17 cellular contexts compared by ENCODE assay signal in the genomic region with DNA sequence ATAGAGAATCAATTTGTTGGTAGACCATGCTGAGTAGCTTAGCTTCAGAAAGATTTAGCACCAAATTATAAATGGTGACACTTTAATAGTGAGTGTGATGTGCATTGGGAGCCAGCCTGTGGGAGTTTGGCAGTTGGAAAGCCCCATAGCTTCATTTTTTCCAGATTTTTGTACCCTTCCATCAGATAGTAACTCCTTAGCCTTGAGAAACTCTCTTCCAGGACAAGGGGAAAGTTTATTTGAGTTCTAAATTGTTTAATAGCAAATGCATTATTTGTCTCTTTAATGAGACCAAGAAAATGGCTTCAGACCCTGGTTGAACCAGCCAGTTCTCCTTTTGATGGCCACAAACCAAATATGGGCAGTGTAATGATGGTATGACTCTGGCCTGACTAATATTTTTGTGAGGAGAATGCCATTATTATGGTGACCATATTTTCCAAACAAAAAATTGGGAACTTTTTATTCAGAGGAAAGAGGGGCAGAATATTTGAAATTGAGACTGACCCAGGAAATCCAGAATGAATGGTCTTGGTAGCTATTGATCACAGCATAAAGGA. TPM values are rescaled to one million over a fixed set of nuclear protein-coding genes. Genes with fewer than 3 reads are reported as not detected.
DNase-seq lines count a peak whose midpoint lies in the region; ATAC-seq and TF ChIP-seq lines count a peak whose summit lies in the region.
"Had no signal": no experiment of that assay in that cellular context is flagged by ENCODE, and none has a peak within 500 bp of the region (broad histone marks: within the 10 kb centered on the region; RNA-seq: fewer than 3 reads in every experiment).

No MANE protein-coding gene starts in this region.

- no peak overlapping the region for H3K27ac Mint-ChIP-seq in effector memory CD8-positive, alpha-beta T cell

- no peaks in the 10 kb centered on the region for H3K27me3 ChIP-seq in RWPE2 (ENCODE audit: insufficient read depth, poor library complexity, severe bottlenecking)
- H3K27me3 ChIP-seq: BLaER1 treated with 17β-estradiol and CSF1 and Interleukin-3, amounts not matched to agents 10 nM and 100 nM had no signal

- H3K27ac ChIP-seq in RWPE2 (ENCODE audit: poor library complexity, severe bottlenecking) = peak overlapping the region; percentile 85
- H3K27ac ChIP-seq: BLaER1 treated with 17β-estradiol and CSF1 and Interleukin-3, amounts not matched to agents 10 nM and 100 nM had no signal

- DNase-seq in Daoy (ENCODE audit: low read depth) (peak; percentile 4), RWPE2 (ENCODE audit: low spot score) (no peak), hepatic stellate cell (ENCODE audit: low spot score) (peak; percentile 2), stromal cell of bone marrow (ENCODE audit: low read depth) (peak; percentile 33), NCI-H1105 (lab: John Stamatoyannopoulos, UW) (no peak)
- no peak for DNase-seq in effector memory CD8-positive, alpha-beta T cell
- DNase-seq: Karpas-422, NCI-H146, NCI-H2107, NCI-H345, NCI-H69, SK-N-SH had no signal

- H3K9me3 ChIP-seq in RWPE2 (ENCODE audit: severe bottlenecking) = no peaks in the 10 kb centered on the region
- H3K9me3 ChIP-seq: BLaER1 treated with 17β-estradiol and CSF1 and Interleukin-3, amounts not matched to agents 10 nM and 100 nM; HAP-1; SK-N-SH had no signal

- no peaks in the 10 kb centered on the region for H3K4me1 Mint-ChIP-seq in effector memory CD8-positive, alpha-beta T cell (ENCODE audit: low read depth in 2 of 2)

- peaks cover 19% of the 10 kb centered on the region for H3K4me1 ChIP-seq in RWPE2 (ENCODE audit: insufficient read depth, poor library complexity, severe bottlenecking)

- H3K9me3 Mint-ChIP-seq in effector memory CD8-positive, alpha-beta T cell = peaks cover 0 to 2% of the 10 kb centered on the region in 2 donors

- H3K4me3 ChIP-seq in RWPE2 (ENCODE audit: severe bottlenecking) = no peak overlapping the region
- H3K4me3 ChIP-seq: BLaER1 treated with 17β-estradiol and CSF1 and Interleukin-3, amounts not matched to agents 10 nM and 100 nM; HAP-1 had no signal

- H3K27me3 Mint-ChIP-seq in effector memory CD8-positive, alpha-beta T cell = peaks cover 0 to 8% of the 10 kb centered on the region in 2 donors

- no peaks in the 10 kb centered on the region for H3K36me3 ChIP-seq in RWPE2 (ENCODE audit: low read depth)
- H3K36me3 ChIP-seq: BLaER1 treated with 17β-estradiol and CSF1 and Interleukin-3, amounts not matched to agents 10 nM and 100 nM; HAP-1 had no signal

- H3K36me3 Mint-ChIP-seq in effector memory CD8-positive, alpha-beta T cell (ENCODE audit: insufficient read depth) = no peaks in the 10 kb centered on the region

- ATAC-seq in RWPE2 (ENCODE audit: low read depth) (no peak), HG03196 (IDR thresholded peaks at IDR 0.05; ENCODE audit: unreplicated experiment) (no peak), GM18858 (IDR thresholded peaks at IDR 0.05; ENCODE audit: unreplicated experiment) (no peak)
- no peak for ATAC-seq in effector memory CD8-positive, alpha-beta T cell (replicated peaks)
- ATAC-seq: Right ventricle myocardium inferior had no signal

- TF ChIP-seq CTCF in RWPE2 (IDR thresholded peaks at IDR 0.05; ENCODE audit: poor library complexity, severe bottlenecking) = no peak

- H3K4me3 Mint-ChIP-seq in effector memory CD8-positive, alpha-beta T cell = no peak overlapping the region

RNA-seq across cellular contexts. Expression of gene PLCE1, which starts 49.8 kb away (rescaled TPM):
- 1.6 and 2.5 TPM in 2 replicates for total RNA-seq in Daoy (2014; rRNA removed; shearing (Covaris generic))

Comparison
In these comparisons a context has a peak if more than half of its experiments do, and no peak if none do; other contexts are left out.
1. DNase-seq: peak in Daoy (single experiment), hepatic stellate cell (single experiment) and stromal cell of bone marrow (single experiment); none in RWPE2 (single experiment), effector memory CD8-positive, alpha-beta T cell (0 of 3) and NCI-H1105 (single experiment).